24 cellular contexts compared by ENCODE assay signal in the genomic region with DNA sequence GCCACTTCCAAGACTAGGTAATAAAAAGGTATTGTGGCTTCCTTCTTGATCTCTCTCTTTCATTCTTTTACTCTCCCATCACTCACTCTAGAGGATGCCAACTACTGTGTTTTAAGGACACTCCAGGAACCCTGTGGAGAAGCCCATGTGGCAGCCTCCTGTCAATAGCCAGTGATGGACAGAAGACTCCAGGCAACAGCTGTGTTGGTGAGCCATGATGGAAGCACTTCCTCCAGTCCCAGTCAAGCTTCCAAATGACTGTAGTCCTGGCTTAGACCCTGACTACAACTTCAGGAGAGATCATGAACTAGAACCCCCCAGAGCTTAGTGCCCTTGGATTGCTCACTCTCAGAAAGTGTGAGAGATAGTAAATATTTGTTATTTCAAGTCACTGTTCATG.
A peak's percentile ranks its signal among the peaks of the same experiment; 100 is the strongest.
DNase-seq lines count a peak whose midpoint lies in the region; ATAC-seq lines count a peak whose summit lies in the region.
"Had no signal": no experiment of that assay in that cellular context is flagged by ENCODE, and none has a peak within 500 bp of the region (broad histone marks: within the 10 kb centered on the region; RNA-seq: fewer than 3 reads in every experiment).

No MANE protein-coding gene starts in this region.

- H3K27ac Mint-ChIP-seq in CD4-positive, CD25-positive, alpha-beta regulatory T cell: peak overlapping the region; percentile 28 to 97 (median 77)
- peak overlapping the region; percentile 6 to 97 (median 93) for H3K27ac Mint-ChIP-seq in CD4-positive, alpha-beta memory T cell
- H3K27ac Mint-ChIP-seq in T-helper 17 cell: peak overlapping the region; percentile 96
- peak overlapping the region in 5 of 9 donors; percentile 82 to 97 (median 94) for H3K27ac Mint-ChIP-seq in naive thymus-derived CD4-positive, alpha-beta T cell

- DNase-seq in CD4-positive, CD25-positive, alpha-beta regulatory T cell: no peak
- no peak for DNase-seq in CD4-positive, alpha-beta memory T cell
- DNase-seq in T-helper 17 cell: no peak
- no peak for DNase-seq in naive thymus-derived CD4-positive, alpha-beta T cell
- no peak for DNase-seq in cardiac septum (ENCODE audit: low spot score)
- DNase-seq: BE2C, Calu3, EL, GF-D8, GOT3, HCEC 1CT, IMR-90, NCI-H1105, NCI-H1694, NCI-H2081, NCI-H446 treated with DMSO at 0.1 percent for 48 hours, NCI-H526 treated with DMSO at 0.1 percent for 48 hours, SHP77 treated with DMSO at 0.1 percent for 48 hours, SK-N-SH had no signal

- peaks cover 4% of the 10 kb centered on the region for H3K36me3 Mint-ChIP-seq in CD4-positive, CD25-positive, alpha-beta regulatory T cell
- H3K36me3 Mint-ChIP-seq in CD4-positive, alpha-beta memory T cell: peaks cover 0 to 6% of the 10 kb centered on the region in 2 donors
- no peaks in the 10 kb centered on the region for H3K36me3 Mint-ChIP-seq in T-helper 17 cell (ENCODE audit: low read depth)
- H3K36me3 Mint-ChIP-seq in naive thymus-derived CD4-positive, alpha-beta T cell: peaks cover 0 to 13% (median 4%) of the 10 kb centered on the region in 5 donors

- H3K4me1 Mint-ChIP-seq in CD4-positive, CD25-positive, alpha-beta regulatory T cell: peaks cover 32 to 71% (median 52%) of the 10 kb centered on the region in 4 donors
- H3K4me1 Mint-ChIP-seq in CD4-positive, alpha-beta memory T cell: peaks cover 47 to 62% (median 53%) of the 10 kb centered on the region in 4 donors
- H3K4me1 Mint-ChIP-seq in T-helper 17 cell: peaks cover 54% of the 10 kb centered on the region
- peaks cover 37 to 75% (median 45%) of the 10 kb centered on the region in 7 donors for H3K4me1 Mint-ChIP-seq in naive thymus-derived CD4-positive, alpha-beta T cell

- ATAC-seq in CD4-positive, CD25-positive, alpha-beta regulatory T cell (ENCODE audit: low read depth in 2 of 2): no peak
- ATAC-seq in T-helper 17 cell (no peak), GM19351 (IDR thresholded peaks at IDR 0.05; ENCODE audit: unreplicated experiment) (no peak), GM18517 (IDR thresholded peaks at IDR 0.05; ENCODE audit: unreplicated experiment) (no peak), HG02571 (IDR thresholded peaks at IDR 0.05; ENCODE audit: unreplicated experiment) (no peak)
- no peak for ATAC-seq in naive thymus-derived CD4-positive, alpha-beta T cell

- H3K9me3 ChIP-seq in CD4-positive, CD25-positive, alpha-beta regulatory T cell (ENCODE audit: control insufficient read depth in 2 of 2, low read length in 2 of 2): no peaks in the 10 kb centered on the region
- H3K9me3 ChIP-seq in CD4-positive, alpha-beta memory T cell (ENCODE audit: control insufficient read depth in 1 of 2, low read length in 2 of 2): no peaks in the 10 kb centered on the region
- H3K9me3 ChIP-seq in T-helper 17 cell (ENCODE audit: control insufficient read depth, low read length, poor library complexity, severe bottlenecking): no peaks in the 10 kb centered on the region
- H3K9me3 ChIP-seq in naive thymus-derived CD4-positive, alpha-beta T cell (ENCODE audit: control insufficient read depth in 2 of 3, low read length in 3 of 3): no peaks in the 10 kb centered on the region
- H3K9me3 ChIP-seq: BE2C, SK-N-SH had no signal

- H3K4me3 Mint-ChIP-seq in CD4-positive, CD25-positive, alpha-beta regulatory T cell: peak overlapping the region in 2 of 4 donors; percentile 3 to 64
- peak overlapping the region in 3 of 8 donors; percentile 2 to 60 (median 37) for H3K4me3 Mint-ChIP-seq in CD4-positive, alpha-beta memory T cell
- no peak overlapping the region for H3K4me3 Mint-ChIP-seq in T-helper 17 cell
- peak overlapping the region in 4 of 10 donors; percentile 9 to 51 (median 31) for H3K4me3 Mint-ChIP-seq in naive thymus-derived CD4-positive, alpha-beta T cell

- no peaks in the 10 kb centered on the region for H3K27me3 ChIP-seq in CD4-positive, CD25-positive, alpha-beta regulatory T cell (ENCODE audit: control insufficient read depth, insufficient read depth, low read length)
- no peaks in the 10 kb centered on the region for H3K27me3 ChIP-seq in CD4-positive, alpha-beta memory T cell (ENCODE audit: insufficient read depth, low read length)
- H3K27me3 ChIP-seq in naive thymus-derived CD4-positive, alpha-beta T cell (ENCODE audit: control insufficient read depth in 2 of 2, insufficient read depth in 2 of 2, low read length in 2 of 2): no peaks in the 10 kb centered on the region
- H3K27me3 ChIP-seq: BE2C had no signal

- POLR2A ChIA-PET in CD4-positive, alpha-beta memory T cell (lab: Charles Lee; ENCODE audit: partially characterized antibody): interaction anchor here (0.7 to 1.7 kb wide), 2 partner anchors 12 to 39 kb away, joined by 3 to 4 read pairs; no protein-coding TSS in a partner anchor
- POLR2A ChIA-PET in naive thymus-derived CD4-positive, alpha-beta T cell (lab: Charles Lee): no interaction called here

- intact Hi-C loops in CD4-positive, alpha-beta memory T cell (cut with micrococcal nuclease): no loop called here
- intact Hi-C loops in naive thymus-derived CD4-positive, alpha-beta T cell (cut with micrococcal nuclease): loop anchor here in 1 of 2 donors (5.0 kb wide), 1 partner anchor 123 kb away; the partner anchor contains the start of gene PPP2R2B
- intact Hi-C loops in cardiac septum (cut with DNase I): no loop called here

- peaks cover 0 to 5% (median 0%) of the 10 kb centered on the region in 7 donors for H3K9me3 Mint-ChIP-seq in CD4-positive, CD25-positive, alpha-beta regulatory T cell
- peaks cover 0 to 9% (median 3%) of the 10 kb centered on the region in 8 donors for H3K9me3 Mint-ChIP-seq in CD4-positive, alpha-beta memory T cell
- peaks cover 0 to 13% (median 3%) of the 10 kb centered on the region in 11 donors for H3K9me3 Mint-ChIP-seq in naive thymus-derived CD4-positive, alpha-beta T cell

- H3K4me1 ChIP-seq in CD4-positive, CD25-positive, alpha-beta regulatory T cell (ENCODE audit: control insufficient read depth, insufficient read depth, low read length, poor library complexity, severe bottlenecking): peaks cover 56% of the 10 kb centered on the region
- peaks cover 61% of the 10 kb centered on the region for H3K4me1 ChIP-seq in CD4-positive, alpha-beta memory T cell (ENCODE audit: insufficient read depth, low read length)
- peaks cover 42 to 56% of the 10 kb centered on the region in 2 donors for H3K4me1 ChIP-seq in naive thymus-derived CD4-positive, alpha-beta T cell (ENCODE audit: control insufficient read depth in 2 of 2, insufficient read depth in 2 of 2, low read length in 2 of 2)
- H3K4me1 ChIP-seq: BE2C had no signal

- no peak overlapping the region for H3K4me3 ChIP-seq in CD4-positive, CD25-positive, alpha-beta regulatory T cell (ENCODE audit: low read depth, low read length)
- H3K4me3 ChIP-seq in CD4-positive, alpha-beta memory T cell (ENCODE audit: low read length in 2 of 2): no peak overlapping the region
- H3K4me3 ChIP-seq in naive thymus-derived CD4-positive, alpha-beta T cell (ENCODE audit: low read length): peak overlapping the region; percentile 21

- CTCF ChIA-PET in CD4-positive, alpha-beta memory T cell (lab: Charles Lee; ENCODE audit: partially characterized antibody): interaction anchor here (2.1 kb wide), 1 partner anchor 16 kb away, joined by 4 read pairs; no protein-coding TSS in a partner anchor
- CTCF ChIA-PET in naive thymus-derived CD4-positive, alpha-beta T cell (lab: Charles Lee): no interaction called here

- H3K27me3 Mint-ChIP-seq in CD4-positive, CD25-positive, alpha-beta regulatory T cell: no peaks in the 10 kb centered on the region
- H3K27me3 Mint-ChIP-seq in CD4-positive, alpha-beta memory T cell: no peaks in the 10 kb centered on the region
- no peaks in the 10 kb centered on the region for H3K27me3 Mint-ChIP-seq in T-helper 17 cell
- peaks cover 0 to 6% (median 0%) of the 10 kb centered on the region in 5 donors for H3K27me3 Mint-ChIP-seq in naive thymus-derived CD4-positive, alpha-beta T cell

- no peaks in the 10 kb centered on the region for H3K36me3 ChIP-seq in CD4-positive, CD25-positive, alpha-beta regulatory T cell (ENCODE audit: control insufficient read depth, insufficient read depth, low read length)
- no peaks in the 10 kb centered on the region for H3K36me3 ChIP-seq in CD4-positive, alpha-beta memory T cell (ENCODE audit: insufficient read depth, low read length)
- peaks cover 0 to 5% (median 0%) of the 10 kb centered on the region in 3 experiments for H3K36me3 ChIP-seq in naive thymus-derived CD4-positive, alpha-beta T cell (ENCODE audit: control insufficient read depth in 2 of 3, insufficient read depth in 3 of 3, low read length in 3 of 3)
- H3K36me3 ChIP-seq: BE2C had no signal

- peak overlapping the region; percentile 30 for H3K27ac ChIP-seq in CD4-positive, CD25-positive, alpha-beta regulatory T cell (ENCODE audit: insufficient read depth, low read length, poor library complexity, severe bottlenecking)
- no peak overlapping the region for H3K27ac ChIP-seq in CD4-positive, alpha-beta memory T cell (ENCODE audit: low read depth, low read length)
- H3K27ac ChIP-seq in naive thymus-derived CD4-positive, alpha-beta T cell (ENCODE audit: low read depth, low read length): no peak overlapping the region
- H3K27ac ChIP-seq: KMS-11, RWPE1 had no signal
